ENCODE assay signal across 9 cellular contexts in genomic region chr9:33708441-33708840, GRCh38.
"Had no signal": no experiment of that assay in that cellular context is flagged by ENCODE, and none has a peak within 500 bp of the region (broad histone marks: within the 10 kb centered on the region; RNA-seq: fewer than 3 reads in every experiment).

No MANE protein-coding gene starts in this region.

- H3K27ac Mint-ChIP-seq: IgD-negative memory B cell had no signal

- H3K4me1 Mint-ChIP-seq: IgD-negative memory B cell had no signal

- DNase-seq: GM23248, H7, HCEC 1CT, Kasumi-1, KBM-7 had no signal

- H3K27ac ChIP-seq: GM23248, KMS-11 had no signal

- H3K4me3 Mint-ChIP-seq: IgD-negative memory B cell had no signal

- H2AFZ ChIP-seq: GM23248 had no signal

- H3K4me3 ChIP-seq: GM23248 had no signal

- H3K36me3 Mint-ChIP-seq: IgD-negative memory B cell had no signal

- H3K9ac ChIP-seq: GM23248, KMS-11 had no signal

- ATAC-seq: HepG2 had no signal

- H3K4me2 ChIP-seq: KMS-11 had no signal

- FAIRE-seq: HepG2, HTR-8/SVneo had no signal
